In the genomic region with DNA sequence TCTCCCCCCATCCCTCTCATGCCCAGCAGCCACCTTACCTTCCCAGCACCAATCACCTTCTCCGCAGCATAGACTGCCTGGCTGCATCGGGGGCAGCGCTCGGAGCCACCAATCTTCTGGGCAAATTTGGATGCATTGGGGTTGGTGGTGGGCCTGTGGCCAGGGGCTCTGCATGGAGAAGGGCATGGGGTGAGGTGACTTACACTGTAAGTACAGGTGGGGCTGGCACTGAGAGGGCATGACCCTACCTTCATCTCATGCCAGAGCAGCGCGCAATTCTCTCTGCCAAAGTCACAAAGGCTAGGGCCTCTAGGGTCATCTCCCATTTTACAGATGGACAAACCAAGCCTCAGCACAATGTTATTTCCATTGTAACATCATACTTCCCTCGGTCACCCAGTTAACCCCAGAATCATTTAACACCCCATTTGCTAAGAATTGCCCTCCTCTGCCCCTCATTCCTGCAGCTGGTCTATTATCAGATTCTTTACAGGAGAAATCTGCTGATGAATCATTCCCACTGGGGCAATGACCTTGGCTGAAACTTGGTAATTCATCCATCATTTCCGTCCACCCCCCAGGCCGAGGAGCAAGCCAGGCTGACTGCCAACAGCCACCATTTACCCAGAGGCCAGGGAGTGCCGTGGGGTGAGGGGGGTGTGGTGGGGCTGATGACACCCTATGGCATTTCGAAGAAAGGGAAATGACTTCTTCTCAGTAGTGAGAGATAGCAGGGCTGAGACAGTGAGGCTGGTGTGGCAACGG, we compare ENCODE assay signal across 2 cellular contexts.
TF ChIP-seq lines count a peak whose summit lies in the region.

No MANE protein-coding gene starts in this region.

TF ChIP-seq in liver, 16 proteins besides CTCF, POLR2A, EP300 and RAD21:
- TF ChIP-seq EGR1 (IDR thresholded peaks at IDR 0.05; ENCODE audit: low read depth in 2 of 2) = no peak
- TF ChIP-seq, protein P1, sequence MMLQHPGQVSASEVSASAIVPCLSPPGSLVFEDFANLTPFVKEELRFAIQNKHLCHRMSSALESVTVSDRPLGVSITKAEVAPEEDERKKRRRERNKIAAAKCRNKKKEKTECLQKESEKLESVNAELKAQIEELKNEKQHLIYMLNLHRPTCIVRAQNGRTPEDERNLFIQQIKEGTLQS (IDR thresholded peaks at IDR 0.05) = peak; percentile 24
- TF ChIP-seq SP1 (IDR thresholded peaks at IDR 0.05) = peak; percentile 43
- peak; percentile 74 for TF ChIP-seq NR2F2 (IDR thresholded peaks at IDR 0.05)
- TF ChIP-seq, protein P2, sequence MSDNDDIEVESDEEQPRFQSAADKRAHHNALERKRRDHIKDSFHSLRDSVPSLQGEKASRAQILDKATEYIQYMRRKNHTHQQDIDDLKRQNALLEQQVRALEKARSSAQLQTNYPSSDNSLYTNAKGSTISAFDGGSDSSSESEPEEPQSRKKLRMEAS (IDR thresholded peaks at IDR 0.05) = peak; percentile 52
- TF ChIP-seq FOXA1 (IDR thresholded peaks at IDR 0.05) = no peak
- TF ChIP-seq HNF4G (IDR thresholded peaks at IDR 0.05) = no peak
- TF ChIP-seq YY1 (IDR thresholded peaks at IDR 0.05) = peak; percentile 79
- TF ChIP-seq TAF1 (conservative IDR thresholded peaks at IDR 0.05) = no peak
- TF ChIP-seq HNF4A (conservative IDR thresholded peaks at IDR 0.05) = peak; percentile 25 to 52
- TF ChIP-seq GABPA (IDR thresholded peaks at IDR 0.05 in 1 of 2, conservative IDR thresholded peaks at IDR 0.05 in 1 of 2) = no peak
- TF ChIP-seq JUND (IDR thresholded peaks at IDR 0.05) = peak; percentile 58 to 67
- TF ChIP-seq, protein P3, sequence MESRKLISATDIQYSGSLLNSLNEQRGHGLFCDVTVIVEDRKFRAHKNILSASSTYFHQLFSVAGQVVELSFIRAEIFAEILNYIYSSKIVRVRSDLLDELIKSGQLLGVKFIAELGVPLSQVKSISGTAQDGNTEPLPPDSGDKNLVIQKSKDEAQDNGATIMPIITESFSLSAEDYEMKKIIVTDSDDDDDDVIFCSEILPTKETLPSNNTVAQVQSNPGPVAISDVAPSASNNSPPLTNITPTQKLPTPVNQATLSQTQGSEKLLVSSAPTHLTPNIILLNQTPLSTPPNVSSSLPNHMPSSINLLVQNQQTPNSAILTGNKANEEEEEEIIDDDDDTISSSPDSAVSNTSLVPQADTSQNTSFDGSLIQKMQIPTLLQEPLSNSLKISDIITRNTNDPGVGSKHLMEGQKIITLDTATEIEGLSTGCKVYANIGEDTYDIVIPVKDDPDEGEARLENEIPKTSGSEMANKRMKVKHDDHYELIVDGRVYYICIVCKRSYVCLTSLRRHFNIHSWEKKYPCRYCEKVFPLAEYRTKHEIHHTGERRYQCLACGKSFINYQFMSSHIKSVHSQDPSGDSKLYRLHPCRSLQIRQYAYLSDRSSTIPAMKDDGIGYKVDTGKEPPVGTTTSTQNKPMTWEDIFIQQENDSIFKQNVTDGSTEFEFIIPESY (IDR thresholded peaks at IDR 0.05) = no peak
- TF ChIP-seq, protein P4, sequence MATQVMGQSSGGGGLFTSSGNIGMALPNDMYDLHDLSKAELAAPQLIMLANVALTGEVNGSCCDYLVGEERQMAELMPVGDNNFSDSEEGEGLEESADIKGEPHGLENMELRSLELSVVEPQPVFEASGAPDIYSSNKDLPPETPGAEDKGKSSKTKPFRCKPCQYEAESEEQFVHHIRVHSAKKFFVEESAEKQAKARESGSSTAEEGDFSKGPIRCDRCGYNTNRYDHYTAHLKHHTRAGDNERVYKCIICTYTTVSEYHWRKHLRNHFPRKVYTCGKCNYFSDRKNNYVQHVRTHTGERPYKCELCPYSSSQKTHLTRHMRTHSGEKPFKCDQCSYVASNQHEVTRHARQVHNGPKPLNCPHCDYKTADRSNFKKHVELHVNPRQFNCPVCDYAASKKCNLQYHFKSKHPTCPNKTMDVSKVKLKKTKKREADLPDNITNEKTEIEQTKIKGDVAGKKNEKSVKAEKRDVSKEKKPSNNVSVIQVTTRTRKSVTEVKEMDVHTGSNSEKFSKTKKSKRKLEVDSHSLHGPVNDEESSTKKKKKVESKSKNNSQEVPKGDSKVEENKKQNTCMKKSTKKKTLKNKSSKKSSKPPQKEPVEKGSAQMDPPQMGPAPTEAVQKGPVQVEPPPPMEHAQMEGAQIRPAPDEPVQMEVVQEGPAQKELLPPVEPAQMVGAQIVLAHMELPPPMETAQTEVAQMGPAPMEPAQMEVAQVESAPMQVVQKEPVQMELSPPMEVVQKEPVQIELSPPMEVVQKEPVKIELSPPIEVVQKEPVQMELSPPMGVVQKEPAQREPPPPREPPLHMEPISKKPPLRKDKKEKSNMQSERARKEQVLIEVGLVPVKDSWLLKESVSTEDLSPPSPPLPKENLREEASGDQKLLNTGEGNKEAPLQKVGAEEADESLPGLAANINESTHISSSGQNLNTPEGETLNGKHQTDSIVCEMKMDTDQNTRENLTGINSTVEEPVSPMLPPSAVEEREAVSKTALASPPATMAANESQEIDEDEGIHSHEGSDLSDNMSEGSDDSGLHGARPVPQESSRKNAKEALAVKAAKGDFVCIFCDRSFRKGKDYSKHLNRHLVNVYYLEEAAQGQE (IDR thresholded peaks at IDR 0.05) = no peak
- peak; percentile 9 for TF ChIP-seq FOXA2 (IDR thresholded peaks at IDR 0.05)
- TF ChIP-seq RXRA (IDR thresholded peaks at IDR 0.05) = peak; percentile 83 to 90

TF ChIP-seq in HepG2, 621 proteins besides CTCF, POLR2A, EP300 and RAD21:
- TF ChIP-seq BRD4 (CRISPR knock-in tag; IDR thresholded peaks at IDR 0.05) = no peak
- TF ChIP-seq, protein P5, sequence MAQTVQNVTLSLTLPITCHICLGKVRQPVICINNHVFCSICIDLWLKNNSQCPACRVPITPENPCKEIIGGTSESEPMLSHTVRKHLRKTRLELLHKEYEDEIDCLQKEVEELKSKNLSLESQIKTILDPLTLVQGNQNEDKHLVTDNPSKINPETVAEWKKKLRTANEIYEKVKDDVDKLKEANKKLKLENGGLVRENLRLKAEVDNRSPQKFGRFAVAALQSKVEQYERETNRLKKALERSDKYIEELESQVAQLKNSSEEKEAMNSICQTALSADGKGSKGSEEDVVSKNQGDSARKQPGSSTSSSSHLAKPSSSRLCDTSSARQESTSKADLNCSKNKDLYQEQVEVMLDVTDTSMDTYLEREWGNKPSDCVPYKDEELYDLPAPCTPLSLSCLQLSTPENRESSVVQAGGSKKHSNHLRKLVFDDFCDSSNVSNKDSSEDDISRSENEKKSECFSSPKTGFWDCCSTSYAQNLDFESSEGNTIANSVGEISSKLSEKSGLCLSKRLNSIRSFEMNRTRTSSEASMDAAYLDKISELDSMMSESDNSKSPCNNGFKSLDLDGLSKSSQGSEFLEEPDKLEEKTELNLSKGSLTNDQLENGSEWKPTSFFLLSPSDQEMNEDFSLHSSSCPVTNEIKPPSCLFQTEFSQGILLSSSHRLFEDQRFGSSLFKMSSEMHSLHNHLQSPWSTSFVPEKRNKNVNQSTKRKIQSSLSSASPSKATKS (CRISPR knock-in tag; IDR thresholded peaks at IDR 0.05) = no peak
- no peak for TF ChIP-seq SATB2 (CRISPR knock-in tag; IDR thresholded peaks at IDR 0.05)
- TF ChIP-seq CREM (IDR thresholded peaks at IDR 0.05) = no peak
- TF ChIP-seq CREM (CRISPR knock-in tag; IDR thresholded peaks at IDR 0.05) = no peak
- TF ChIP-seq RFXANK (CRISPR knock-in tag; IDR thresholded peaks at IDR 0.05) = no peak
- TF ChIP-seq, protein P6, sequence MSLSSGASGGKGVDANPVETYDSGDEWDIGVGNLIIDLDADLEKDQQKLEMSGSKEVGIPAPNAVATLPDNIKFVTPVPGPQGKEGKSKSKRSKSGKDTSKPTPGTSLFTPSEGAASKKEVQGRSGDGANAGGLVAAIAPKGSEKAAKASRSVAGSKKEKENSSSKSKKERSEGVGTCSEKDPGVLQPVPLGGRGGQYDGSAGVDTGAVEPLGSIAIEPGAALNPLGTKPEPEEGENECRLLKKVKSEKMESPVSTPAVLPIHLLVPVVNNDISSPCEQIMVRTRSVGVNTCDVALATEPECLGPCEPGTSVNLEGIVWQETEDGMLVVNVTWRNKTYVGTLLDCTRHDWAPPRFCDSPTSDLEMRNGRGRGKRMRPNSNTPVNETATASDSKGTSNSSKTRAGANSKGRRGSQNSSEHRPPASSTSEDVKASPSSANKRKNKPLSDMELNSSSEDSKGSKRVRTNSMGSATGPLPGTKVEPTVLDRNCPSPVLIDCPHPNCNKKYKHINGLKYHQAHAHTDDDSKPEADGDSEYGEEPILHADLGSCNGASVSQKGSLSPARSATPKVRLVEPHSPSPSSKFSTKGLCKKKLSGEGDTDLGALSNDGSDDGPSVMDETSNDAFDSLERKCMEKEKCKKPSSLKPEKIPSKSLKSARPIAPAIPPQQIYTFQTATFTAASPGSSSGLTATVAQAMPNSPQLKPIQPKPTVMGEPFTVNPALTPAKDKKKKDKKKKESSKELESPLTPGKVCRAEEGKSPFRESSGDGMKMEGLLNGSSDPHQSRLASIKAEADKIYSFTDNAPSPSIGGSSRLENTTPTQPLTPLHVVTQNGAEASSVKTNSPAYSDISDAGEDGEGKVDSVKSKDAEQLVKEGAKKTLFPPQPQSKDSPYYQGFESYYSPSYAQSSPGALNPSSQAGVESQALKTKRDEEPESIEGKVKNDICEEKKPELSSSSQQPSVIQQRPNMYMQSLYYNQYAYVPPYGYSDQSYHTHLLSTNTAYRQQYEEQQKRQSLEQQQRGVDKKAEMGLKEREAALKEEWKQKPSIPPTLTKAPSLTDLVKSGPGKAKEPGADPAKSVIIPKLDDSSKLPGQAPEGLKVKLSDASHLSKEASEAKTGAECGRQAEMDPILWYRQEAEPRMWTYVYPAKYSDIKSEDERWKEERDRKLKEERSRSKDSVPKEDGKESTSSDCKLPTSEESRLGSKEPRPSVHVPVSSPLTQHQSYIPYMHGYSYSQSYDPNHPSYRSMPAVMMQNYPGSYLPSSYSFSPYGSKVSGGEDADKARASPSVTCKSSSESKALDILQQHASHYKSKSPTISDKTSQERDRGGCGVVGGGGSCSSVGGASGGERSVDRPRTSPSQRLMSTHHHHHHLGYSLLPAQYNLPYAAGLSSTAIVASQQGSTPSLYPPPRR (CRISPR knock-in tag; IDR thresholded peaks at IDR 0.05; ENCODE audit: borderline replicate concordance) = no peak
- TF ChIP-seq, protein P7, sequence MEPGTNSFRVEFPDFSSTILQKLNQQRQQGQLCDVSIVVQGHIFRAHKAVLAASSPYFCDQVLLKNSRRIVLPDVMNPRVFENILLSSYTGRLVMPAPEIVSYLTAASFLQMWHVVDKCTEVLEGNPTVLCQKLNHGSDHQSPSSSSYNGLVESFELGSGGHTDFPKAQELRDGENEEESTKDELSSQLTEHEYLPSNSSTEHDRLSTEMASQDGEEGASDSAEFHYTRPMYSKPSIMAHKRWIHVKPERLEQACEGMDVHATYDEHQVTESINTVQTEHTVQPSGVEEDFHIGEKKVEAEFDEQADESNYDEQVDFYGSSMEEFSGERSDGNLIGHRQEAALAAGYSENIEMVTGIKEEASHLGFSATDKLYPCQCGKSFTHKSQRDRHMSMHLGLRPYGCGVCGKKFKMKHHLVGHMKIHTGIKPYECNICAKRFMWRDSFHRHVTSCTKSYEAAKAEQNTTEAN (CRISPR knock-in tag; conservative IDR thresholded peaks at IDR 0.05) = no peak
TF ChIP-seq in HepG2: peak in this region for 0.
